Comparison of ENCODE assay signal across 9 cellular contexts in the genomic region with DNA sequence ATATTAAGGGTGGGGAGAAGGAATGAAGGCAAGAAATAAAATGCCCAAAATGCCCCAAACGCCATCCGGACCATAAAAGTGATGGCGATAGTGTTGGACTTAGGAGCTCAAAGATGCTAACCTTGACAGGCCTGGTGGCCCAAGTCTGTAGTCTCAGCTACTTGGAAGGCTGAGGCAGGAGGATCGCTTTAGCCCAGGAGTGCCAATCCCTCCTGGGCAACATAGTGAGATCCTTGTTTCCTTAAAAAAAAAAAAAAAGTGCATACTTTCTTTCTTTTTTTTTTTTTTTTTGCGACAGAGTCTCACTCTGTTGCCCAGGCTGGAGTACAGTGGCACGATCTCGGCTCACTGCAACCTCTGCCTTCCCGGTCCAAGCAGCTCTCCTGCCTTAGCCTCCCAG. TPM values are rescaled to one million over a fixed set of nuclear protein-coding genes. Genes with fewer than 3 reads are reported as not detected.
DNase-seq lines count a peak whose midpoint lies in the region; ATAC-seq and TF ChIP-seq lines count a peak whose summit lies in the region.
"Had no signal": no experiment of that assay in that cellular context is flagged by ENCODE, and none has a peak within 500 bp of the region (broad histone marks: within the 10 kb centered on the region; RNA-seq: fewer than 3 reads in every experiment).

No MANE protein-coding gene starts in this region.

- no peak for DNase-seq in T-helper 2 cell treated with Interferon-gamma antibody and Interleukin-4, amounts not matched to agents 5 μg/mL and 100 μg/mL, for 36 hours (ENCODE audit: low spot score)
- no peak for DNase-seq in T-helper 2 cell
- DNase-seq in T-helper 17 cell = no peak
- no peak for DNase-seq in fibroblast of lung (ENCODE audit: low read depth in 2 of 2)
- DNase-seq in hypothalamus (lab: John Stamatoyannopoulos, UW) = no peak
- DNase-seq: stimulated activated CD4-positive, alpha-beta T cell treated with anti-CD3 and anti-CD28 coated beads, Interleukin-4, amount 100 ng/mL, for 4 hours had no signal

- H3K27me3 ChIP-seq in fibroblast of lung (ENCODE audit: control insufficient read depth, insufficient read depth, low read length) = no peaks in the 10 kb centered on the region

- no peaks in the 10 kb centered on the region for H3K36me3 ChIP-seq in fibroblast of lung (ENCODE audit: control insufficient read depth, insufficient read depth, low read length)

- no peaks in the 10 kb centered on the region for H4K20me1 ChIP-seq in fibroblast of lung (ENCODE audit: control insufficient read depth, extremely low read depth, insufficient read depth, low read length)

- no peak overlapping the region for H3K9ac ChIP-seq in fibroblast of lung (ENCODE audit: insufficient read depth, low read length)

- H3K4me3 ChIP-seq in fibroblast of lung (replicated peaks in 1 of 4; ENCODE audit: control extremely low read depth in 1 of 4, insufficient read depth in 1 of 4, low read depth in 3 of 4, low read length in 4 of 4) (peak overlapping the region; percentile 75 to 91 (median 78)), skin epidermis (peak overlapping the region in 3 of 7 experiments; percentile 49 to 57 (median 50))

- no peak for TF ChIP-seq CTCF in fibroblast of lung (conservative IDR thresholded peaks at IDR 0.05 in 1 of 2, IDR thresholded peaks at IDR 0.05 in 1 of 2; ENCODE audit: low read depth in 1 of 2, low read length in 2 of 2)

- H3K27ac Mint-ChIP-seq in T-helper 2 cell treated with Interferon-gamma antibody and Interleukin-4, amounts not matched to agents 5 μg/mL and 100 μg/mL, for 36 hours = peak overlapping the region; percentile 82
- no peak overlapping the region for H3K27ac Mint-ChIP-seq in T-helper 17 cell

- peaks cover 2% of the 10 kb centered on the region for H3K79me2 ChIP-seq in fibroblast of lung (ENCODE audit: control insufficient read depth, insufficient read depth, low read length)

- H3K9me3 ChIP-seq in T-helper 17 cell (ENCODE audit: control insufficient read depth, low read length, poor library complexity, severe bottlenecking) = no peaks in the 10 kb centered on the region
- H3K9me3 ChIP-seq in fibroblast of lung (ENCODE audit: control insufficient read depth, insufficient read depth, low read depth, low read length) = no peaks in the 10 kb centered on the region

- peak overlapping the region; percentile 93 for H3K4me3 Mint-ChIP-seq in T-helper 2 cell treated with Interferon-gamma antibody and Interleukin-4, amounts not matched to agents 5 μg/mL and 100 μg/mL, for 36 hours
- H3K4me3 Mint-ChIP-seq in T-helper 17 cell = peak overlapping the region; percentile 91

- H3K27ac ChIP-seq in fibroblast of lung (ENCODE audit: insufficient read depth, low read length) = peak overlapping the region; percentile 97
- peak overlapping the region in 13 of 21 experiments; percentile 82 to 95 (median 92) for H3K27ac ChIP-seq in skin epidermis

- no peaks in the 10 kb centered on the region for H3K36me3 Mint-ChIP-seq in T-helper 2 cell treated with Interferon-gamma antibody and Interleukin-4, amounts not matched to agents 5 μg/mL and 100 μg/mL, for 36 hours (ENCODE audit: low read depth)
- H3K36me3 Mint-ChIP-seq in T-helper 17 cell (ENCODE audit: low read depth) = no peaks in the 10 kb centered on the region

- H3K4me1 ChIP-seq in fibroblast of lung (ENCODE audit: control insufficient read depth, extremely low read depth, insufficient read depth, low read length) = peaks cover 17% of the 10 kb centered on the region

- H3K4me1 Mint-ChIP-seq in T-helper 2 cell treated with Interferon-gamma antibody and Interleukin-4, amounts not matched to agents 5 μg/mL and 100 μg/mL, for 36 hours (ENCODE audit: low read depth) = peaks cover 13% of the 10 kb centered on the region
- H3K4me1 Mint-ChIP-seq in T-helper 17 cell = peaks cover 6% of the 10 kb centered on the region

- H2AFZ ChIP-seq in fibroblast of lung (ENCODE audit: low read length) = no peak overlapping the region

- no peak for ATAC-seq in T-helper 17 cell
- no peak for ATAC-seq in HG03175 (IDR thresholded peaks at IDR 0.05; ENCODE audit: unreplicated experiment)
- ATAC-seq in HG02759 (IDR thresholded peaks at IDR 0.05; ENCODE audit: unreplicated experiment) = no peak

- H3K9me3 Mint-ChIP-seq in T-helper 2 cell treated with Interferon-gamma antibody and Interleukin-4, amounts not matched to agents 5 μg/mL and 100 μg/mL, for 36 hours = no peaks in the 10 kb centered on the region

- H3K4me2 ChIP-seq in fibroblast of lung (ENCODE audit: extremely low read depth, insufficient read depth, low read length) = peak overlapping the region; percentile 85

- no peaks in the 10 kb centered on the region for H3K27me3 Mint-ChIP-seq in T-helper 2 cell treated with Interferon-gamma antibody and Interleukin-4, amounts not matched to agents 5 μg/mL and 100 μg/mL, for 36 hours (ENCODE audit: low read depth)
- H3K27me3 Mint-ChIP-seq in T-helper 17 cell = no peaks in the 10 kb centered on the region

RNA-seq across cellular contexts. Expression of gene MRI1, which starts 32.0 kb away (rescaled TPM):
- total RNA-seq in T-helper 17 cell (10 to 100 TPM; 31.0 to 31.9 TPM), fibroblast of lung (17.7 and 20.3 TPM in 2 replicates)
- 5.2 and 17.1 TPM in 2 replicates for polyA plus RNA-seq in fibroblast of lung
- polyA plus RNA-seq in fibroblast of lung (2012) = 6.2 and 17.7 TPM in 2 replicates
- polyA minus RNA-seq in fibroblast of lung (ENCODE audit: low replicate concordance) = 7.2 and 26.5 TPM in 2 replicates

RNA-seq across cellular contexts. Expression of gene C19orf53, which starts 41.9 kb away (rescaled TPM):
- 10 to 100 TPM; 62.4 to 73.0 TPM for total RNA-seq in T-helper 17 cell
- total RNA-seq in fibroblast of lung = 50.1 and 58.8 TPM in 2 replicates
- 146 and 206 TPM in 2 replicates for polyA plus RNA-seq in fibroblast of lung
- 292 and 381 TPM in 2 replicates for polyA plus RNA-seq in fibroblast of lung (2012)
- polyA minus RNA-seq in fibroblast of lung (ENCODE audit: low replicate concordance) = 139 and 187 TPM in 2 replicates
